8 cellular contexts compared by ENCODE assay signal in genomic region chr9:109401169-109401989, GRCh38.
A peak's percentile ranks its signal among the peaks of the same experiment; 100 is the strongest.
DNase-seq lines count a peak whose midpoint lies in the region; ATAC-seq, FAIRE-seq and TF ChIP-seq lines count a peak whose summit lies in the region.

No MANE protein-coding gene starts in this region.

- no peak for FAIRE-seq in RCC 7860 (lab: Jason Lieb, UNC)

- DNase-seq in CMK (ENCODE audit: low read depth): peak; percentile 15
- peak; percentile 52 for DNase-seq in HPDE6-E6E7 (ENCODE audit: extremely low spot score)
- DNase-seq in RCC 7860 (ENCODE audit: low spot score): peak; percentile 37
- peak in 5 of 10 donors; percentile 10 to 56 (median 42) for DNase-seq in dorsolateral prefrontal cortex
- DNase-seq in mucosa of gallbladder (ENCODE audit: low spot score): peak; percentile 28
- no peak for DNase-seq in activated effector memory CD4-positive, alpha-beta T cell treated with Interleukin-2 at 50 U/mL for 16 hours

- no peak overlapping the region for H3K4me3 ChIP-seq in dorsolateral prefrontal cortex

- H3K27me3 ChIP-seq in dorsolateral prefrontal cortex: peaks cover 0 to 3% (median 0%) of the 10 kb centered on the region in 45 donors

- ATAC-seq in GM18498 (IDR thresholded peaks at IDR 0.05; ENCODE audit: unreplicated experiment) (peak; percentile 38), HG03196 (IDR thresholded peaks at IDR 0.05; ENCODE audit: unreplicated experiment) (no peak)

- peak; percentile 39 to 84 (median 70) for TF ChIP-seq CTCF in dorsolateral prefrontal cortex (IDR thresholded peaks at IDR 0.05 in 54 of 56, conservative IDR thresholded peaks at IDR 0.05 in 2 of 56; ENCODE audit: low read depth in 1 of 56, partially characterized antibody in 56 of 56)

- no peak overlapping the region for H3K27ac ChIP-seq in dorsolateral prefrontal cortex

- intact Hi-C loops in dorsolateral prefrontal cortex (cut with DNase I): loop anchor here in 1 of 2 donors (2.0 to 5.0 kb wide), 2 partner anchors 81 to 159 kb away; partner anchors contain the start of gene EPB41L4B
